ENCODE assay signal across 1 cellular context in genomic region chr1:161209790-161210409, GRCh38.
TF ChIP-seq lines count a peak whose summit lies in the region.

No MANE protein-coding gene starts in this region.

TF ChIP-seq in H1, 55 proteins besides CTCF, POLR2A, EP300 and RAD21:
- peak; percentile 37 for TF ChIP-seq NANOG (IDR thresholded peaks at IDR 0.05; ENCODE audit: insufficient read depth, low read depth, low read length, poor library complexity, severe bottlenecking)
- peak; percentile 31; the same call in 1 of the 2 replicates for TF ChIP-seq CREB1 (IDR thresholded peaks at IDR 0.05)
- no peak for TF ChIP-seq ASH2L (IDR thresholded peaks at IDR 0.05; ENCODE audit: low read length)
- no peak for TF ChIP-seq EZH2 (IDR thresholded peaks at IDR 0.05; ENCODE audit: low read depth, low read length, severe bottlenecking)
- TF ChIP-seq JUND (IDR thresholded peaks at IDR 0.05; ENCODE audit: low read length), result 0 out of 2 replicates have a peak, but pooled peaks have one; percentile 46
- peak; percentile 32; the same call in 1 of the 2 replicates for TF ChIP-seq KDM5A (IDR thresholded peaks at IDR 0.05; ENCODE audit: low read length)
- TF ChIP-seq, protein P1, sequence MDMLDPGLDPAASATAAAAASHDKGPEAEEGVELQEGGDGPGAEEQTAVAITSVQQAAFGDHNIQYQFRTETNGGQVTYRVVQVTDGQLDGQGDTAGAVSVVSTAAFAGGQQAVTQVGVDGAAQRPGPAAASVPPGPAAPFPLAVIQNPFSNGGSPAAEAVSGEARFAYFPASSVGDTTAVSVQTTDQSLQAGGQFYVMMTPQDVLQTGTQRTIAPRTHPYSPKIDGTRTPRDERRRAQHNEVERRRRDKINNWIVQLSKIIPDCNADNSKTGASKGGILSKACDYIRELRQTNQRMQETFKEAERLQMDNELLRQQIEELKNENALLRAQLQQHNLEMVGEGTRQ (IDR thresholded peaks at IDR 0.05; ENCODE audit: low read length), result no peak
- TF ChIP-seq, protein P2, sequence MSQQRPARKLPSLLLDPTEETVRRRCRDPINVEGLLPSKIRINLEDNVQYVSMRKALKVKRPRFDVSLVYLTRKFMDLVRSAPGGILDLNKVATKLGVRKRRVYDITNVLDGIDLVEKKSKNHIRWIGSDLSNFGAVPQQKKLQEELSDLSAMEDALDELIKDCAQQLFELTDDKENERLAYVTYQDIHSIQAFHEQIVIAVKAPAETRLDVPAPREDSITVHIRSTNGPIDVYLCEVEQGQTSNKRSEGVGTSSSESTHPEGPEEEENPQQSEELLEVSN (IDR thresholded peaks at IDR 0.05), result no peak
- TF ChIP-seq TAF7 (optimal IDR thresholded peaks at IDR 0.05; ENCODE audit: borderline replicate concordance, low read depth, low read length), result no peak
- TF ChIP-seq EGR1 (IDR thresholded peaks at IDR 0.05; ENCODE audit: borderline replicate concordance, low read depth, low read length), result no peak
- no peak for TF ChIP-seq CTBP2 (IDR thresholded peaks at IDR 0.05; ENCODE audit: borderline replicate concordance, insufficient read depth, insufficient read length, low read length)
- TF ChIP-seq TCF12 (IDR thresholded peaks at IDR 0.05; ENCODE audit: low read depth, low read length), result 0 out of 2 replicates have a peak, but pooled peaks have one; percentile 17
- 0 out of 2 replicates have a peak, but pooled peaks have one; percentile 33 for TF ChIP-seq YY1 (IDR thresholded peaks at IDR 0.05; ENCODE audit: low read depth, low read length)
- 0 out of 2 replicates have a peak, but pooled peaks have one; percentile 61 for TF ChIP-seq GABPA (IDR thresholded peaks at IDR 0.05; ENCODE audit: borderline replicate concordance, insufficient read depth, low read length)
- TF ChIP-seq, protein P3, sequence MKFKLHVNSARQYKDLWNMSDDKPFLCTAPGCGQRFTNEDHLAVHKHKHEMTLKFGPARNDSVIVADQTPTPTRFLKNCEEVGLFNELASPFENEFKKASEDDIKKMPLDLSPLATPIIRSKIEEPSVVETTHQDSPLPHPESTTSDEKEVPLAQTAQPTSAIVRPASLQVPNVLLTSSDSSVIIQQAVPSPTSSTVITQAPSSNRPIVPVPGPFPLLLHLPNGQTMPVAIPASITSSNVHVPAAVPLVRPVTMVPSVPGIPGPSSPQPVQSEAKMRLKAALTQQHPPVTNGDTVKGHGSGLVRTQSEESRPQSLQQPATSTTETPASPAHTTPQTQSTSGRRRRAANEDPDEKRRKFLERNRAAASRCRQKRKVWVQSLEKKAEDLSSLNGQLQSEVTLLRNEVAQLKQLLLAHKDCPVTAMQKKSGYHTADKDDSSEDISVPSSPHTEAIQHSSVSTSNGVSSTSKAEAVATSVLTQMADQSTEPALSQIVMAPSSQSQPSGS (IDR thresholded peaks at IDR 0.05; ENCODE audit: low read length), result no peak
- no peak for TF ChIP-seq SRF (IDR thresholded peaks at IDR 0.05; ENCODE audit: low read depth, low read length)
